ENCODE assay signal across 8 cellular contexts in genomic region chr18:10526211-10526949, GRCh38. TPM values are rescaled to one million over a fixed set of nuclear protein-coding genes. Genes with fewer than 3 reads are reported as not detected.
A peak's percentile ranks its signal among the peaks of the same experiment; 100 is the strongest.
DNase-seq lines count a peak whose midpoint lies in the region; ATAC-seq and TF ChIP-seq lines count a peak whose summit lies in the region.

No MANE protein-coding gene starts in this region.

- peak overlapping the region; percentile 98 for H3K4me3 ChIP-seq in suprapubic skin

- DNase-seq in activated CD4-positive, alpha-beta T cell treated with anti-CD3 and anti-CD28 coated beads for 24 hours (ENCODE audit: low read depth in 2 of 2): peak; percentile 29 to 30
- DNase-seq in activated CD4-positive, alpha-beta T cell treated with anti-CD3 and anti-CD28 coated beads for 1 hour: no peak
- DNase-seq in NCI-H2171 (lab: John Stamatoyannopoulos, UW) (peak; percentile 15), fibroblast of gingiva (ENCODE audit: low read depth) (peak; percentile 23), nephron progenitor cell (peak; percentile 77), suprapubic skin (ENCODE audit: low spot score in 2 of 2) (peak; percentile 81 to 87)
- peak; percentile 77 for DNase-seq in activated T-cell treated with anti-CD3 and anti-CD28 coated beads, Interleukin-2, amount 50 U/mL, for 24 hours

- TF ChIP-seq CTCF in nephron progenitor cell (IDR thresholded peaks at IDR 0.05) (no peak), suprapubic skin (IDR thresholded peaks at IDR 0.05) (no peak)

- peaks cover 45% of the 10 kb centered on the region for H3K4me1 ChIP-seq in suprapubic skin

- H3K36me3 ChIP-seq in suprapubic skin: no peaks in the 10 kb centered on the region

- no peaks in the 10 kb centered on the region for H3K9me3 ChIP-seq in suprapubic skin

- peak; percentile 44 for ATAC-seq in HG02840 (IDR thresholded peaks at IDR 0.05; ENCODE audit: low FRiP score, unreplicated experiment)

- peaks cover 31% of the 10 kb centered on the region for H3K36me3 Mint-ChIP-seq in activated T-cell treated with anti-CD3 and anti-CD28 coated beads, Interleukin-2, amount 50 U/mL, for 24 hours (ENCODE audit: low read depth)
- H3K36me3 Mint-ChIP-seq in nephron progenitor cell (ENCODE audit: low read depth): no peaks in the 10 kb centered on the region

- H3K9me3 Mint-ChIP-seq in activated T-cell treated with anti-CD3 and anti-CD28 coated beads, Interleukin-2, amount 50 U/mL, for 24 hours: no peaks in the 10 kb centered on the region
- no peaks in the 10 kb centered on the region for H3K9me3 Mint-ChIP-seq in nephron progenitor cell

- TF ChIP-seq EP300 in suprapubic skin (IDR thresholded peaks at IDR 0.05): no peak

- H3K27ac ChIP-seq in suprapubic skin: peak overlapping the region; percentile 97

- 2% methylated on average over 11 of the region's 42 CpGs for WGBS in suprapubic skin

- peaks cover 4% of the 10 kb centered on the region for H3K27me3 Mint-ChIP-seq in activated T-cell treated with anti-CD3 and anti-CD28 coated beads, Interleukin-2, amount 50 U/mL, for 24 hours
- H3K27me3 Mint-ChIP-seq in nephron progenitor cell (ENCODE audit: low read depth, poor library complexity): no peaks in the 10 kb centered on the region

- no peaks in the 10 kb centered on the region for H3K27me3 ChIP-seq in suprapubic skin

- H3K4me3 Mint-ChIP-seq in activated T-cell treated with anti-CD3 and anti-CD28 coated beads, Interleukin-2, amount 50 U/mL, for 24 hours: peak overlapping the region; percentile 95
- peak overlapping the region; percentile 95 for H3K4me3 Mint-ChIP-seq in nephron progenitor cell

- TF ChIP-seq POLR2A in suprapubic skin (IDR thresholded peaks at IDR 0.05): no peak

- H3K4me1 Mint-ChIP-seq in activated T-cell treated with anti-CD3 and anti-CD28 coated beads, Interleukin-2, amount 50 U/mL, for 24 hours (ENCODE audit: low read depth): peaks cover 57% of the 10 kb centered on the region
- peaks cover 48% of the 10 kb centered on the region for H3K4me1 Mint-ChIP-seq in nephron progenitor cell

- peak overlapping the region; percentile 98 for H3K27ac Mint-ChIP-seq in activated T-cell treated with anti-CD3 and anti-CD28 coated beads, Interleukin-2, amount 50 U/mL, for 24 hours
- H3K27ac Mint-ChIP-seq in nephron progenitor cell: peak overlapping the region; percentile 99

RNA-seq across cellular contexts. Expression of gene NAPG, which starts 0.6 kb away (rescaled TPM):
- 10 to 100 TPM; 28.8 to 40.1 (median 37.5) TPM for total RNA-seq in suprapubic skin
